Comparison of ENCODE assay signal across 9 cellular contexts in the genomic region with DNA sequence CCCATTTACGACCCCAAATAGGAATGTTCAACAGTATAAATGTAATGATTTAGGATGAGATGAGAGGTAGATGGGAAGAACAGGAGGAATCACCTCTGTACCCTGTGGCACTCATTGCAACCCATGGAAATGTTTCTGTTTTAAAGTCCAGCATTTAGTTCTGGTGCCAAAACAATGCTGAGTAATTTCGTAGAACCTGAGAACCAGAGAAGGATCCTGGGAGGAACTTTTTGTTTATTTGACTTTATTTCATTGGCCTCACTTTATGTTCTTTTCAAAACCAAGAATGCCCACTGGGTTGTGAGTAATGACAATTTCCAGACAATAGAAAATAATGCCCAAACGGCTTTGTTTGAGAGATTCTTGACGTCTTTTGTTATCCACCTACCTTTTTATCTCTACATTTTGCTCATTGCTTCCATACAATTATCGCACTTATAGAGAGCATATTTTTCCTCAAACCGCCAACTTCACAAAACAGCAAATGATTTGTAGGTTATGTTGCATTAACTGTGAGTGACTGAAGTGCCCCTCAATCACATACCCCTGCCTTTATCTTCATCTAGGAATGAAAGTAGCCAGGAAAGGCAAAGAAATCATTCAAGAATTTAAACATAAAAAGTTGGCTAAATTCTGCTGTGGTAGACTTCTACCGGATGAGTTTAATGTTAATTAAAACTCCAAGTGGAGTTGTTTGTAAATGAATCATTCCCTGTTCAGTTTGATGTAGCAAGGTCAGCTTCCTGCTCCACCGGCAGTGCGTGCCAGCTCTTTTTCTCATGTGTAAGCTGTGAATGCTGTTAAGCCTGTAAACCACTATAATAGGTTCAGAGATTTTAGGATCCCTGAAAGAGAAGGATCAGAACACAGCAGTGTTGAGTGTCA.
A peak's percentile ranks its signal among the peaks of the same experiment; 100 is the strongest.
DNase-seq lines count a peak whose midpoint lies in the region; ATAC-seq and TF ChIP-seq lines count a peak whose summit lies in the region.
"Had no signal": no experiment of that assay in that cellular context is flagged by ENCODE, and none has a peak within 500 bp of the region (broad histone marks: within the 10 kb centered on the region; RNA-seq: fewer than 3 reads in every experiment).

No MANE protein-coding gene starts in this region.

- CTCF ChIA-PET in HCT116 (lab: Charles Lee) (no interaction called here), RWPE1 (lab: Yijun Ruan, JAX) (no interaction called here)

- TF ChIP-seq POLR2A in HCT116 (IDR thresholded peaks at IDR 0.05; ENCODE audit: borderline replicate concordance, extremely low read depth, insufficient read depth, insufficient read length), result no peak

- no peak overlapping the region for H3K9ac ChIP-seq in HCT116 (ENCODE audit: low read length)

- no peak for TF ChIP-seq CTCF in HCT116 (IDR thresholded peaks at IDR 0.05 in 2 of 3, conservative IDR thresholded peaks at IDR 0.05 in 1 of 3; ENCODE audit: borderline replicate concordance in 1 of 3, insufficient read depth in 1 of 3, low read depth in 2 of 3, low read length in 2 of 3)
- no peak for TF ChIP-seq CTCF in RWPE1 (conservative IDR thresholded peaks at IDR 0.05; ENCODE audit: low read depth)

- no peak for TF ChIP-seq RAD21 in HCT116 (IDR thresholded peaks at IDR 0.05; ENCODE audit: low read depth)

- no peaks in the 10 kb centered on the region for H4K20me1 ChIP-seq in HCT116 (ENCODE audit: insufficient read depth)

- POLR2A ChIA-PET in HCT116 (lab: Charles Lee), result no interaction called here
- POLR2A ChIA-PET in RWPE1 (lab: Yijun Ruan, JAX; ENCODE audit: low non-redundant PET), result no interaction called here

- no TSS peak for BruUV-seq in HCT116 (replicated peaks; lab: Mats Ljungman, UMichigan)

- no peak overlapping the region for H2AFZ ChIP-seq in HCT116 (ENCODE audit: low read depth, low read length, poor library complexity, severe bottlenecking)

- H3K4me1 ChIP-seq in HCT116 (ENCODE audit: control insufficient read depth in 1 of 2, insufficient read depth in 2 of 2, low read length in 2 of 2), result peaks cover 0 to 9% of the 10 kb centered on the region in 2 experiments; a peak in 1 of 4 replicates

- no peaks in the 10 kb centered on the region for H3K36me3 ChIP-seq in HCT116 (ENCODE audit: control insufficient read depth in 1 of 2, insufficient read depth in 2 of 2, low read length in 2 of 2)

- H3K4me2 ChIP-seq in HCT116 (ENCODE audit: low read length), result peak overlapping the region; percentile 4; the same call in 1 of the 2 replicates

- no peak overlapping the region for H3K4me3 ChIP-seq in HCT116 (replicated peaks in 1 of 2; ENCODE audit: low read depth in 1 of 2, low read length in 2 of 2)

- no peaks in the 10 kb centered on the region for H3K79me2 ChIP-seq in HCT116 (ENCODE audit: insufficient read depth, low read length)

- no peak for DNase-seq in HCT116 (ENCODE audit: low read depth, low spot score)
- peak; percentile 26 for DNase-seq in RWPE1 (ENCODE audit: low spot score)
- peak; percentile 31 for DNase-seq in fibroblast of the conjunctiva (ENCODE audit: low read depth)
- no peak for DNase-seq in sciatic nerve (ENCODE audit: low spot score)
- DNase-seq in NCI-H1694 treated with DMSO at 0.1 percent for 48 hours (lab: John Stamatoyannopoulos, UW), result no peak
- DNase-seq in midbrain (lab: John Stamatoyannopoulos, UW), result no peak
- DNase-seq: activated T-cell treated with anti-CD3 and anti-CD28 coated beads for 4 hours, NCI-H2081 treated with DMSO at 0.1 percent for 48 hours had no signal

- RAD21 ChIA-PET in HCT116 (lab: Charles Lee; ENCODE audit: low non-redundant PET in 1 of 2, low total read pairs in 2 of 2, uncharacterized antibody in 2 of 2, unreplicated experiment in 2 of 2), result no interaction called here

- H3K9me3 ChIP-seq in HCT116 (ENCODE audit: control insufficient read depth in 1 of 2, insufficient read depth in 1 of 2, low read depth in 1 of 2, low read length in 2 of 2), result no peaks in the 10 kb centered on the region

- H3K9me2 ChIP-seq in HCT116 (ENCODE audit: insufficient read depth), result no peaks in the 10 kb centered on the region

- H3K27me3 ChIP-seq in HCT116 (ENCODE audit: insufficient read depth, low read length), result no peaks in the 10 kb centered on the region

- intact Hi-C loops in HCT116 (cut with micrococcal nuclease) (no loop called here), sciatic nerve (cut with DNase I) (no loop called here)

- ATAC-seq in HCT116 (no peak), sciatic nerve (peak; percentile 37), HG03280 (IDR thresholded peaks at IDR 0.05; ENCODE audit: unreplicated experiment) (no peak)

- H3K27ac ChIP-seq in HCT116 (ENCODE audit: low read depth, low read length), result no peak overlapping the region
- no peak overlapping the region for H3K27ac ChIP-seq in RWPE1

TF ChIP-seq in HCT116, 20 proteins besides CTCF, POLR2A, EP300 and RAD21:
- TF ChIP-seq EGR1 (IDR thresholded peaks at IDR 0.05; ENCODE audit: low read depth) (no peak), TCF7L2 (IDR thresholded peaks at IDR 0.05; ENCODE audit: borderline replicate concordance, extremely low read depth, insufficient read depth, insufficient read length) (peak; percentile 51), SP1 (IDR thresholded peaks at IDR 0.05; ENCODE audit: low read depth) (no peak)

Comparison
In these comparisons a context has a peak if more than half of its experiments do, and no peak if none do; other contexts are left out.
1. DNase-seq: peak in RWPE1 (single experiment) and fibroblast of the conjunctiva (single experiment); none in HCT116 (single experiment), sciatic nerve (single experiment), NCI-H1694 treated with DMSO at 0.1 percent for 48 hours (single experiment) and midbrain (single experiment).